18 cellular contexts compared by ENCODE assay signal in genomic region chr6:13965582-13966127, GRCh38. TPM values are rescaled to one million over a fixed set of nuclear protein-coding genes. Genes with fewer than 3 reads are reported as not detected.
DNase-seq lines count a peak whose midpoint lies in the region; ATAC-seq lines count a peak whose summit lies in the region.
"Had no signal": no experiment of that assay in that cellular context is flagged by ENCODE, and none has a peak within 500 bp of the region (broad histone marks: within the 10 kb centered on the region; RNA-seq: fewer than 3 reads in every experiment).

No MANE protein-coding gene starts in this region.

- peak; percentile 0 for DNase-seq in SIG-M5 treated with dmso at 0.1 percent for 504 hours (lab: John Stamatoyannopoulos, UW; ENCODE audit: unreplicated experiment)
- no peak for DNase-seq in SIG-M5 (lab: John Stamatoyannopoulos, UW)
- peak; percentile 29 for DNase-seq in NOMO-1 treated with DMSO at 0.1 percent for 48 hours (lab: John Stamatoyannopoulos, UW; ENCODE audit: unreplicated experiment)
- peak; percentile 43 for DNase-seq in naive B cell
- DNase-seq in Ammon's horn (ENCODE audit: low spot score) = no peak
- DNase-seq in HuH-7 (ENCODE audit: low spot score) = no peak
- DNase-seq in midbrain (lab: John Stamatoyannopoulos, UW) = no peak
- DNase-seq: 8988T; ACHN; AML-193; Caco-2; CD4-positive, CD25-positive, alpha-beta regulatory T cell; CD8-positive, alpha-beta T cell; DMS153; DND-41; GOT3; HFFc6 had no signal

- peaks cover 28 to 49% (median 30%) of the 10 kb centered on the region in 3 donors for H3K27me3 Mint-ChIP-seq in naive B cell

- H3K27ac Mint-ChIP-seq in naive B cell = peak overlapping the region in 1 of 6 donors; percentile 7
- H3K27ac Mint-ChIP-seq: CD4-positive, CD25-positive, alpha-beta regulatory T cell; CD8-positive, alpha-beta T cell; HFFc6 had no signal

- H3K9me3 Mint-ChIP-seq in naive B cell = peaks cover 0 to 41% (median 18%) of the 10 kb centered on the region in 7 donors

- peaks cover 16 to 17% of the 10 kb centered on the region in 2 donors for H3K36me3 Mint-ChIP-seq in naive B cell
- H3K36me3 Mint-ChIP-seq: CD8-positive, alpha-beta T cell had no signal

- peaks cover 0 to 14% (median 9%) of the 10 kb centered on the region in 3 donors for H3K4me1 Mint-ChIP-seq in naive B cell
- H3K4me1 Mint-ChIP-seq: CD4-positive, CD25-positive, alpha-beta regulatory T cell had no signal

- peak overlapping the region in 1 of 8 donors; percentile 12 for H3K4me3 Mint-ChIP-seq in naive B cell
- H3K4me3 Mint-ChIP-seq: CD4-positive, CD25-positive, alpha-beta regulatory T cell; CD8-positive, alpha-beta T cell; HFFc6 had no signal

- ATAC-seq in naive B cell (ENCODE audit: low read depth in 2 of 2) = peak; percentile 60 to 84
- ATAC-seq: A549; CD8-positive, alpha-beta T cell had no signal

RNA-seq across cellular contexts. Expression of gene RNF182, which starts 40.9 kb away (rescaled TPM):
- not detected for polyA plus RNA-seq in naive B cell (ENCODE audit: low read depth in 6 of 6)
- polyA plus RNA-seq: CD4-positive, CD25-positive, alpha-beta regulatory T cell had no signal

Comparison
In these comparisons a context has a peak if more than half of its experiments do, and no peak if none do; other contexts are left out.
1. DNase-seq: peak in SIG-M5 treated with dmso at 0.1 percent for 504 hours (single experiment), NOMO-1 treated with DMSO at 0.1 percent for 48 hours (single experiment) and naive B cell (single experiment); none in SIG-M5 (single experiment), Ammon's horn (single experiment), HuH-7 (single experiment) and midbrain (single experiment).